In the genomic region with DNA sequence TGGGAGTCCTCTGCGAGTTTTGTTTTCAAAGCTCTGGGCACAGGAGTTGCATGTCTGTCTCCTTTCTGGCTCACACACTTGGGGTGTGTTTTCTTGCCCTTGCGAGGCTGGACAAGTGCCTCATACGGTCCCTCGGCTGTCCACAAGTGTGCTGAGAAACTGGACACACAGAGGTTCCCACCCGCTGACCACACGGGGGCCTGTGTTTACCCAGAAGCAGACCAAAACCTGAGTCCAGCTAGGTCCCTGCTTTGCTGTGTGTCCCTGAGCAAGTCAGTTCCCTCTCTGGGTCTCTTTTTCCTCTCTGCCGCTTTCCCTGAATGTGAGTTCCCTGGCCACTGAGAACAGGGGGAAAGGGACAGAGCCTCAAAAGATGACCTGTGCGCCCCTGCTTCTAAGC, we compare ENCODE assay signal across 2 cellular contexts.
TF ChIP-seq lines count a peak whose summit lies in the region.

No MANE protein-coding gene starts in this region.

TF ChIP-seq in HepG2, 621 proteins besides CTCF, POLR2A, EP300 and RAD21:
- peak; percentile 29 for TF ChIP-seq XRCC5 (optimal IDR thresholded peaks at IDR 0.05; ENCODE audit: low read length)
- TF ChIP-seq FOXA1 (IDR thresholded peaks at IDR 0.05) = no peak
- TF ChIP-seq FOXA1 (CRISPR knock-in tag; IDR thresholded peaks at IDR 0.05) = peak; percentile 79
- TF ChIP-seq, protein P1, sequence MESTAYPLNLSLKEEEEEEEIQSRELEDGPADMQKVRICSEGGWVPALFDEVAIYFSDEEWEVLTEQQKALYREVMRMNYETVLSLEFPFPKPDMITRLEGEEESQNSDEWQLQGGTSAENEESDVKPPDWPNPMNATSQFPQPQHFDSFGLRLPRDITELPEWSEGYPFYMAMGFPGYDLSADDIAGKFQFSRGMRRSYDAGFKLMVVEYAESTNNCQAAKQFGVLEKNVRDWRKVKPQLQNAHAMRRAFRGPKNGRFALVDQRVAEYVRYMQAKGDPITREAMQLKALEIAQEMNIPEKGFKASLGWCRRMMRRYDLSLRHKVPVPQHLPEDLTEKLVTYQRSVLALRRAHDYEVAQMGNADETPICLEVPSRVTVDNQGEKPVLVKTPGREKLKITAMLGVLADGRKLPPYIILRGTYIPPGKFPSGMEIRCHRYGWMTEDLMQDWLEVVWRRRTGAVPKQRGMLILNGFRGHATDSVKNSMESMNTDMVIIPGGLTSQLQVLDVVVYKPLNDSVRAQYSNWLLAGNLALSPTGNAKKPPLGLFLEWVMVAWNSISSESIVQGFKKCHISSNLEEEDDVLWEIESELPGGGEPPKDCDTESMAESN (CRISPR knock-in tag; conservative IDR thresholded peaks at IDR 0.05) = no peak
- TF ChIP-seq ZNF768 (CRISPR knock-in tag; IDR thresholded peaks at IDR 0.05) = peak; percentile 99
- 0 out of 2 replicates have a peak, but pooled peaks have one; percentile 39 for TF ChIP-seq ZNF12 (CRISPR knock-in tag; IDR thresholded peaks at IDR 0.05)
- no peak for TF ChIP-seq MAF1 (CRISPR knock-in tag; IDR thresholded peaks at IDR 0.05; ENCODE audit: borderline replicate concordance)
- peak; percentile 89 for TF ChIP-seq ZMYM3 (CRISPR knock-in tag; IDR thresholded peaks at IDR 0.05)
- no peak for TF ChIP-seq ETV5 (CRISPR knock-in tag; IDR thresholded peaks at IDR 0.05; ENCODE audit: borderline replicate concordance)

TF ChIP-seq in WTC11, 78 proteins besides CTCF, POLR2A, EP300 and RAD21:
- TF ChIP-seq, protein P2, sequence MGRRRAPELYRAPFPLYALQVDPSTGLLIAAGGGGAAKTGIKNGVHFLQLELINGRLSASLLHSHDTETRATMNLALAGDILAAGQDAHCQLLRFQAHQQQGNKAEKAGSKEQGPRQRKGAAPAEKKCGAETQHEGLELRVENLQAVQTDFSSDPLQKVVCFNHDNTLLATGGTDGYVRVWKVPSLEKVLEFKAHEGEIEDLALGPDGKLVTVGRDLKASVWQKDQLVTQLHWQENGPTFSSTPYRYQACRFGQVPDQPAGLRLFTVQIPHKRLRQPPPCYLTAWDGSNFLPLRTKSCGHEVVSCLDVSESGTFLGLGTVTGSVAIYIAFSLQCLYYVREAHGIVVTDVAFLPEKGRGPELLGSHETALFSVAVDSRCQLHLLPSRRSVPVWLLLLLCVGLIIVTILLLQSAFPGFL (CRISPR knock-in tag; IDR thresholded peaks at IDR 0.05; ENCODE audit: borderline replicate concordance) = no peak
- TF ChIP-seq ELF4 (CRISPR knock-in tag; IDR thresholded peaks at IDR 0.05; ENCODE audit: low read depth) (no peak), ZNF396 (CRISPR knock-in tag; IDR thresholded peaks at IDR 0.05; ENCODE audit: borderline replicate concordance) (no peak), SMAD4 (CRISPR knock-in tag; IDR thresholded peaks at IDR 0.05) (no peak), FOXP1 (CRISPR knock-in tag; IDR thresholded peaks at IDR 0.05; ENCODE audit: borderline replicate concordance) (no peak), JAZF1 (CRISPR knock-in tag; IDR thresholded peaks at IDR 0.05) (no peak), JUN (CRISPR knock-in tag; IDR thresholded peaks at IDR 0.05) (no peak), ZNF121 (CRISPR knock-in tag; IDR thresholded peaks at IDR 0.05) (no peak), NR2C2 (CRISPR knock-in tag; IDR thresholded peaks at IDR 0.05) (no peak)
- TF ChIP-seq, protein P3, sequence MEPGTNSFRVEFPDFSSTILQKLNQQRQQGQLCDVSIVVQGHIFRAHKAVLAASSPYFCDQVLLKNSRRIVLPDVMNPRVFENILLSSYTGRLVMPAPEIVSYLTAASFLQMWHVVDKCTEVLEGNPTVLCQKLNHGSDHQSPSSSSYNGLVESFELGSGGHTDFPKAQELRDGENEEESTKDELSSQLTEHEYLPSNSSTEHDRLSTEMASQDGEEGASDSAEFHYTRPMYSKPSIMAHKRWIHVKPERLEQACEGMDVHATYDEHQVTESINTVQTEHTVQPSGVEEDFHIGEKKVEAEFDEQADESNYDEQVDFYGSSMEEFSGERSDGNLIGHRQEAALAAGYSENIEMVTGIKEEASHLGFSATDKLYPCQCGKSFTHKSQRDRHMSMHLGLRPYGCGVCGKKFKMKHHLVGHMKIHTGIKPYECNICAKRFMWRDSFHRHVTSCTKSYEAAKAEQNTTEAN (CRISPR knock-in tag; IDR thresholded peaks at IDR 0.05) = no peak
- TF ChIP-seq, protein P4, sequence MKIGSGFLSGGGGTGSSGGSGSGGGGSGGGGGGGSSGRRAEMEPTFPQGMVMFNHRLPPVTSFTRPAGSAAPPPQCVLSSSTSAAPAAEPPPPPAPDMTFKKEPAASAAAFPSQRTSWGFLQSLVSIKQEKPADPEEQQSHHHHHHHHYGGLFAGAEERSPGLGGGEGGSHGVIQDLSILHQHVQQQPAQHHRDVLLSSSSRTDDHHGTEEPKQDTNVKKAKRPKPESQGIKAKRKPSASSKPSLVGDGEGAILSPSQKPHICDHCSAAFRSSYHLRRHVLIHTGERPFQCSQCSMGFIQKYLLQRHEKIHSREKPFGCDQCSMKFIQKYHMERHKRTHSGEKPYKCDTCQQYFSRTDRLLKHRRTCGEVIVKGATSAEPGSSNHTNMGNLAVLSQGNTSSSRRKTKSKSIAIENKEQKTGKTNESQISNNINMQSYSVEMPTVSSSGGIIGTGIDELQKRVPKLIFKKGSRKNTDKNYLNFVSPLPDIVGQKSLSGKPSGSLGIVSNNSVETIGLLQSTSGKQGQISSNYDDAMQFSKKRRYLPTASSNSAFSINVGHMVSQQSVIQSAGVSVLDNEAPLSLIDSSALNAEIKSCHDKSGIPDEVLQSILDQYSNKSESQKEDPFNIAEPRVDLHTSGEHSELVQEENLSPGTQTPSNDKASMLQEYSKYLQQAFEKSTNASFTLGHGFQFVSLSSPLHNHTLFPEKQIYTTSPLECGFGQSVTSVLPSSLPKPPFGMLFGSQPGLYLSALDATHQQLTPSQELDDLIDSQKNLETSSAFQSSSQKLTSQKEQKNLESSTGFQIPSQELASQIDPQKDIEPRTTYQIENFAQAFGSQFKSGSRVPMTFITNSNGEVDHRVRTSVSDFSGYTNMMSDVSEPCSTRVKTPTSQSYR (CRISPR knock-in tag; IDR thresholded peaks at IDR 0.05) = no peak
- TF ChIP-seq, protein P5, sequence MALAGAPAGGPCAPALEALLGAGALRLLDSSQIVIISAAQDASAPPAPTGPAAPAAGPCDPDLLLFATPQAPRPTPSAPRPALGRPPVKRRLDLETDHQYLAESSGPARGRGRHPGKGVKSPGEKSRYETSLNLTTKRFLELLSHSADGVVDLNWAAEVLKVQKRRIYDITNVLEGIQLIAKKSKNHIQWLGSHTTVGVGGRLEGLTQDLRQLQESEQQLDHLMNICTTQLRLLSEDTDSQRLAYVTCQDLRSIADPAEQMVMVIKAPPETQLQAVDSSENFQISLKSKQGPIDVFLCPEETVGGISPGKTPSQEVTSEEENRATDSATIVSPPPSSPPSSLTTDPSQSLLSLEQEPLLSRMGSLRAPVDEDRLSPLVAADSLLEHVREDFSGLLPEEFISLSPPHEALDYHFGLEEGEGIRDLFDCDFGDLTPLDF (CRISPR knock-in tag; IDR thresholded peaks at IDR 0.05) = no peak
- TF ChIP-seq, protein P6, sequence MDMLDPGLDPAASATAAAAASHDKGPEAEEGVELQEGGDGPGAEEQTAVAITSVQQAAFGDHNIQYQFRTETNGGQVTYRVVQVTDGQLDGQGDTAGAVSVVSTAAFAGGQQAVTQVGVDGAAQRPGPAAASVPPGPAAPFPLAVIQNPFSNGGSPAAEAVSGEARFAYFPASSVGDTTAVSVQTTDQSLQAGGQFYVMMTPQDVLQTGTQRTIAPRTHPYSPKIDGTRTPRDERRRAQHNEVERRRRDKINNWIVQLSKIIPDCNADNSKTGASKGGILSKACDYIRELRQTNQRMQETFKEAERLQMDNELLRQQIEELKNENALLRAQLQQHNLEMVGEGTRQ (CRISPR knock-in tag; IDR thresholded peaks at IDR 0.05) = no peak
- TF ChIP-seq, protein P7, sequence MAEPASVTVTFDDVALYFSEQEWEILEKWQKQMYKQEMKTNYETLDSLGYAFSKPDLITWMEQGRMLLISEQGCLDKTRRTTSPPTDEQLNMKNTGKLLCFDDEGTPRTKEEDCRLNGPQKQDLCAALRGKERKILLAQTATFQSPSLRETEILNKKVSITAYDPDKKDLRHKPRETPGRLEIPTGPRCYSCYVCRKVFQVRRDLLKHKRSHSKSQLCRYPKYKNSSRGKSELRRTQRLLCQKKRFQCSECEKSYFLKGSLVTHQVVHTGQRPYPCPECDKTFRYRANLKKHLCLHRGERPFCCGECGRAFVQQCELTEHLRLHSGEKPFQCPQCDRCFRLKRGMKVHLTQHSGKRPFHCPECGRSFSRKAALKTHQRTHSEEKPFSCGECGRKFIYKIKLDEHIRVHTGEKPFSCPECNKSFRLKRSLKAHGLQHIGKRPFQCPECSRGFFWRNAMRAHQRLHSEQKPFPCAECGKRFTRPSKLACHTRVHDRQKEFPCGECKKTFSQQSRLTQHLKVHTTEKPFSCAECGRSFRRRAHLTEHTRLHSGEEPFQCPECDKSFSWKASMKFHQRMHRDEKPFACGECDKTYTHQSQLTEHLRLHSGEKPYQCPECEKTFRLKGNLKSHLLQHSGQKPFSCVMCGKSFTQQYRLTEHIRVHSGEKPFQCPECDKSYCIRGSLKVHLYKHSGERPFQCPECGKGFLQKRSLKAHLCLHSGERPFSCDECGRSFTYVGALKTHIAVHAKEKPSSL (CRISPR knock-in tag; conservative IDR thresholded peaks at IDR 0.05) = no peak
- TF ChIP-seq, protein P8, sequence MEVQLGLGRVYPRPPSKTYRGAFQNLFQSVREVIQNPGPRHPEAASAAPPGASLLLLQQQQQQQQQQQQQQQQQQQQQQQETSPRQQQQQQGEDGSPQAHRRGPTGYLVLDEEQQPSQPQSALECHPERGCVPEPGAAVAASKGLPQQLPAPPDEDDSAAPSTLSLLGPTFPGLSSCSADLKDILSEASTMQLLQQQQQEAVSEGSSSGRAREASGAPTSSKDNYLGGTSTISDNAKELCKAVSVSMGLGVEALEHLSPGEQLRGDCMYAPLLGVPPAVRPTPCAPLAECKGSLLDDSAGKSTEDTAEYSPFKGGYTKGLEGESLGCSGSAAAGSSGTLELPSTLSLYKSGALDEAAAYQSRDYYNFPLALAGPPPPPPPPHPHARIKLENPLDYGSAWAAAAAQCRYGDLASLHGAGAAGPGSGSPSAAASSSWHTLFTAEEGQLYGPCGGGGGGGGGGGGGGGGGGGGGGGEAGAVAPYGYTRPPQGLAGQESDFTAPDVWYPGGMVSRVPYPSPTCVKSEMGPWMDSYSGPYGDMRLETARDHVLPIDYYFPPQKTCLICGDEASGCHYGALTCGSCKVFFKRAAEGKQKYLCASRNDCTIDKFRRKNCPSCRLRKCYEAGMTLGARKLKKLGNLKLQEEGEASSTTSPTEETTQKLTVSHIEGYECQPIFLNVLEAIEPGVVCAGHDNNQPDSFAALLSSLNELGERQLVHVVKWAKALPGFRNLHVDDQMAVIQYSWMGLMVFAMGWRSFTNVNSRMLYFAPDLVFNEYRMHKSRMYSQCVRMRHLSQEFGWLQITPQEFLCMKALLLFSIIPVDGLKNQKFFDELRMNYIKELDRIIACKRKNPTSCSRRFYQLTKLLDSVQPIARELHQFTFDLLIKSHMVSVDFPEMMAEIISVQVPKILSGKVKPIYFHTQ (CRISPR knock-in tag; IDR thresholded peaks at IDR 0.05) = no peak
- TF ChIP-seq, protein P9, sequence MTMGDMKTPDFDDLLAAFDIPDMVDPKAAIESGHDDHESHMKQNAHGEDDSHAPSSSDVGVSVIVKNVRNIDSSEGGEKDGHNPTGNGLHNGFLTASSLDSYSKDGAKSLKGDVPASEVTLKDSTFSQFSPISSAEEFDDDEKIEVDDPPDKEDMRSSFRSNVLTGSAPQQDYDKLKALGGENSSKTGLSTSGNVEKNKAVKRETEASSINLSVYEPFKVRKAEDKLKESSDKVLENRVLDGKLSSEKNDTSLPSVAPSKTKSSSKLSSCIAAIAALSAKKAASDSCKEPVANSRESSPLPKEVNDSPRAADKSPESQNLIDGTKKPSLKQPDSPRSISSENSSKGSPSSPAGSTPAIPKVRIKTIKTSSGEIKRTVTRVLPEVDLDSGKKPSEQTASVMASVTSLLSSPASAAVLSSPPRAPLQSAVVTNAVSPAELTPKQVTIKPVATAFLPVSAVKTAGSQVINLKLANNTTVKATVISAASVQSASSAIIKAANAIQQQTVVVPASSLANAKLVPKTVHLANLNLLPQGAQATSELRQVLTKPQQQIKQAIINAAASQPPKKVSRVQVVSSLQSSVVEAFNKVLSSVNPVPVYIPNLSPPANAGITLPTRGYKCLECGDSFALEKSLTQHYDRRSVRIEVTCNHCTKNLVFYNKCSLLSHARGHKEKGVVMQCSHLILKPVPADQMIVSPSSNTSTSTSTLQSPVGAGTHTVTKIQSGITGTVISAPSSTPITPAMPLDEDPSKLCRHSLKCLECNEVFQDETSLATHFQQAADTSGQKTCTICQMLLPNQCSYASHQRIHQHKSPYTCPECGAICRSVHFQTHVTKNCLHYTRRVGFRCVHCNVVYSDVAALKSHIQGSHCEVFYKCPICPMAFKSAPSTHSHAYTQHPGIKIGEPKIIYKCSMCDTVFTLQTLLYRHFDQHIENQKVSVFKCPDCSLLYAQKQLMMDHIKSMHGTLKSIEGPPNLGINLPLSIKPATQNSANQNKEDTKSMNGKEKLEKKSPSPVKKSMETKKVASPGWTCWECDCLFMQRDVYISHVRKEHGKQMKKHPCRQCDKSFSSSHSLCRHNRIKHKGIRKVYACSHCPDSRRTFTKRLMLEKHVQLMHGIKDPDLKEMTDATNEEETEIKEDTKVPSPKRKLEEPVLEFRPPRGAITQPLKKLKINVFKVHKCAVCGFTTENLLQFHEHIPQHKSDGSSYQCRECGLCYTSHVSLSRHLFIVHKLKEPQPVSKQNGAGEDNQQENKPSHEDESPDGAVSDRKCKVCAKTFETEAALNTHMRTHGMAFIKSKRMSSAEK (CRISPR knock-in tag; IDR thresholded peaks at IDR 0.05; ENCODE audit: borderline replicate concordance) = no peak
- TF ChIP-seq, protein P10, sequence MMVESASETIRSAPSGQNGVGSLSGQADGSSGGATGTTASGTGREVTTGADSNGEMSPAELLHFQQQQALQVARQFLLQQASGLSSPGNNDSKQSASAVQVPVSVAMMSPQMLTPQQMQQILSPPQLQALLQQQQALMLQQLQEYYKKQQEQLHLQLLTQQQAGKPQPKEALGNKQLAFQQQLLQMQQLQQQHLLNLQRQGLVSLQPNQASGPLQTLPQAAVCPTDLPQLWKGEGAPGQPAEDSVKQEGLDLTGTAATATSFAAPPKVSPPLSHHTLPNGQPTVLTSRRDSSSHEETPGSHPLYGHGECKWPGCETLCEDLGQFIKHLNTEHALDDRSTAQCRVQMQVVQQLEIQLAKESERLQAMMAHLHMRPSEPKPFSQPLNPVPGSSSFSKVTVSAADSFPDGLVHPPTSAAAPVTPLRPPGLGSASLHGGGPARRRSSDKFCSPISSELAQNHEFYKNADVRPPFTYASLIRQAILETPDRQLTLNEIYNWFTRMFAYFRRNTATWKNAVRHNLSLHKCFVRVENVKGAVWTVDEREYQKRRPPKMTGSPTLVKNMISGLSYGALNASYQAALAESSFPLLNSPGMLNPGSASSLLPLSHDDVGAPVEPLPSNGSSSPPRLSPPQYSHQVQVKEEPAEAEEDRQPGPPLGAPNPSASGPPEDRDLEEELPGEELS (CRISPR knock-in tag; IDR thresholded peaks at IDR 0.05) = no peak
